In the genomic region with DNA sequence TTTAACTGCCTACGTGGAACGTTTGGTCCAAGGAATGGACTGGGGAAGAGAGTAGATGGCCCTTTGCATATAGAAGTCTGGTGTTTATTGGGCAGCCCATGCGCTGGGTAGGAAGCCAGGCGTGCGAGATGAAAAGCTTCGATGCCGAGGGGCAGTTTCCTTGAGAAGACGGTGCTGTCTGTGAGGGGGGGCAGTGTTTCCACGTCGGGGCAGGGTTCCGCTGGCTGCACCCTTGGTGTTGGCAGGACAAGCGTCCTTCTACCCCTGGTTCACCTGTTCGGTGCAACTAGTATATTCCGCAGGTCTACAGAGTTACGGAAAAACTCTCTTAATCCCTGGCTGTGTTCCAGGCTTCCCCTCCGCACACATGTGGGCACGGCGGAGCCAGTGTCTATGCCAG, we compare ENCODE assay signal across 22 cellular contexts.
"Had no signal": no experiment of that assay in that cellular context is flagged by ENCODE, and none has a peak within 500 bp of the region (broad histone marks: within the 10 kb centered on the region; RNA-seq: fewer than 3 reads in every experiment).

No MANE protein-coding gene starts in this region.

- H3K27me3 ChIP-seq: right atrium auricular region, testis, tibial nerve, upper lobe of left lung had no signal

- H3K36me3 ChIP-seq: prostate gland, right atrium auricular region, tibial nerve, upper lobe of left lung had no signal

- DNase-seq: dorsolateral prefrontal cortex; effector CD4-positive, alpha-beta T cell; hypothalamus; immature natural killer cell; left ventricle myocardium superior; mucosa of descending colon; naive B cell; stimulated activated CD4-positive, alpha-beta T cell treated with anti-CD3 and anti-CD28 coated beads, Interleukin-12 subunit alpha, Interleukin-12 subunit beta, amount 100 ng/mL, for 4 hours; stimulated activated CD4-positive, alpha-beta T cell treated with anti-CD3 and anti-CD28 coated beads, Interleukin-1b, Interleukin-23, amount 100 ng/mL, for 48 hours; stimulated activated CD4-positive, alpha-beta T cell treated with anti-CD3 and anti-CD28 coated beads, Interleukin-4, amount 100 ng/mL, for 24 hours; stimulated activated naive CD8-positive, alpha-beta T cell treated with anti-CD3 and anti-CD28 coated beads, Interleukin-15, Interleukin-2, amounts not matched to agents 100 U/mL and 50 U/mL, for 24 hours; substantia nigra; testis; upper lobe of left lung had no signal

- H3K4me2 ChIP-seq: smooth muscle cell had no signal

- H3K4me3 ChIP-seq: dorsolateral prefrontal cortex, lung, mucosa of descending colon, prostate gland, right atrium auricular region, smooth muscle cell, testis, tibial nerve, upper lobe of left lung had no signal

- H3K27ac ChIP-seq: dorsolateral prefrontal cortex, prostate gland, right atrium auricular region, testis, upper lobe of left lung had no signal

- H3K9me3 ChIP-seq: mucosa of descending colon, prostate gland, right atrium auricular region, testis, tibial nerve, upper lobe of left lung had no signal

- ATAC-seq: left ventricle myocardium superior; mucosa of descending colon; natural killer cell treated with Interleukin-12 subunit alpha and Interleukin-12 subunit beta and Interleukin-15 and Interleukin-18, amount 100 ng/mL, for 72 hours; sciatic nerve; stimulated activated effector memory CD8-positive, alpha-beta T cell treated with anti-CD3 and anti-CD28 coated beads, Interleukin-12 subunit alpha, Interleukin-12 subunit beta, amount 100 ng/mL, for 72 hours; stimulated activated naive CD8-positive, alpha-beta T cell treated with anti-CD3 and anti-CD28 coated beads, Interleukin-15, Interleukin-2, amounts not matched to agents 100 U/mL and 50 U/mL, for 24 hours had no signal
